In the genomic region with DNA sequence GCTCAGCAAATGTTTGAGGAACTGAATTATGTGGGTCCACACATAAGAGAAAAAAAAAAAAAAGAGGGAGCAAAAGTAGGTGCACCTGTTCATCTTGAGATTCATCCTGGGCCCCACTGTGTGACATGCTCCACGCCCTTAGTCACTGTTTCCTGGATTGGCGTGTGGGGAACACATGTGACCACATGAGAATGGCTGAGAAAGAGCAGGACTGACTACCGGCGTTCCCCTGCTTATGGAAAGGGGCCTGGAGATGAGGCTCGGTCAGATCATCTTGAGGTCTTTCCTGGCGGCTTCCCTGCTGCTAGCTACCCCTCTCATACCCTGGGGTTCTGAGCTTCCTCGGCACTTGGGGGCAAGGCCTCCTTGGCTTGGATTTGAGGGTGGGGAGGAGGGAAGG, we compare ENCODE assay signal across 10 cellular contexts. TPM values are rescaled to one million over a fixed set of nuclear protein-coding genes. Genes with fewer than 3 reads are reported as not detected.
DNase-seq lines count a peak whose midpoint lies in the region; ATAC-seq, FAIRE-seq and TF ChIP-seq lines count a peak whose summit lies in the region.
"Had no signal": no experiment of that assay in that cellular context is flagged by ENCODE, and none has a peak within 500 bp of the region (broad histone marks: within the 10 kb centered on the region; RNA-seq: fewer than 3 reads in every experiment).

No MANE protein-coding gene starts in this region.

- H3K9ac ChIP-seq in keratinocyte (ENCODE audit: control insufficient read depth, extremely low read depth, insufficient read depth, low read length): no peak overlapping the region

- H3K9me3 ChIP-seq in keratinocyte (ENCODE audit: control insufficient read depth, low read depth, low read length): no peaks in the 10 kb centered on the region

- H3K4me3 ChIP-seq in keratinocyte (ENCODE audit: control insufficient read depth in 2 of 3, extremely low read depth in 1 of 3, insufficient read depth in 2 of 3, low read depth in 1 of 3, low read length in 3 of 3): peak overlapping the region in 1 of 3 experiments; percentile 5

- dilution Hi-C loops in keratinocyte (cut with MboI; ENCODE audit: extremely low pct_ligation_motif_present, low sequenced_read_pairs): no loop called here

- peak overlapping the region; percentile 92 for H3K4me2 ChIP-seq in keratinocyte (ENCODE audit: control insufficient read depth, extremely low read depth, insufficient read depth, low read depth, low read length)

- POLR2A ChIA-PET in activated CD4-positive, alpha-beta T cell treated with anti-CD3 and anti-CD28 coated beads for 36 hours (lab: Charles Lee): interaction anchor here (0.7 kb wide), 2 partner anchors 167 to 313 kb away, joined by 3 read pairs; no protein-coding TSS in a partner anchor
- POLR2A ChIA-PET in activated CD4-positive, alpha-beta memory T cell treated with anti-CD3 and anti-CD28 coated beads for 36 hours (lab: Charles Lee): interaction anchor here (1.2 kb wide), 1 partner anchor 195 kb away, joined by 3 read pairs; the partner anchor contains the start of gene NUBP1

- H4K20me1 ChIP-seq in keratinocyte (ENCODE audit: control insufficient read depth, extremely low read depth, insufficient read depth, low read length): peaks cover 33% of the 10 kb centered on the region

- intact Hi-C loops in activated CD4-positive, alpha-beta T cell treated with anti-CD3 and anti-CD28 coated beads for 36 hours (cut with DNase I, micrococcal nuclease): no loop called here
- intact Hi-C loops in activated CD4-positive, alpha-beta memory T cell treated with anti-CD3 and anti-CD28 coated beads for 36 hours (cut with micrococcal nuclease): loop anchor here (2.0 kb wide), 1 partner anchor 68 kb away; no protein-coding TSS in a partner anchor

- FAIRE-seq in keratinocyte (lab: Jason Lieb, UNC): no peak

- peaks cover 77% of the 10 kb centered on the region for H3K79me2 ChIP-seq in keratinocyte (ENCODE audit: control insufficient read depth, insufficient read depth, low read length)

- CTCF ChIA-PET in activated CD4-positive, alpha-beta T cell treated with anti-CD3 and anti-CD28 coated beads for 36 hours (lab: Charles Lee): no interaction called here
- CTCF ChIA-PET in activated CD4-positive, alpha-beta memory T cell treated with anti-CD3 and anti-CD28 coated beads for 36 hours (lab: Charles Lee): interaction anchor here (1.6 to 2.6 kb wide), 2 partner anchors 16 to 423 kb away, joined by 4 to 11 read pairs; no protein-coding TSS in a partner anchor

- H3K27ac Mint-ChIP-seq in activated CD4-positive, alpha-beta T cell treated with anti-CD3 and anti-CD28 coated beads for 36 hours: peak overlapping the region; percentile 75
- peak overlapping the region; percentile 64 for H3K27ac Mint-ChIP-seq in activated CD4-positive, alpha-beta memory T cell treated with anti-CD3 and anti-CD28 coated beads for 36 hours
- peak overlapping the region; percentile 80 for H3K27ac Mint-ChIP-seq in stimulated activated effector memory CD8-positive, alpha-beta T cell treated with anti-CD3 and anti-CD28 coated beads, Interleukin-12 subunit alpha, Interleukin-12 subunit beta, amount 100 ng/mL, for 72 hours

- peaks cover 5% of the 10 kb centered on the region for H3K9me1 ChIP-seq in keratinocyte (ENCODE audit: control insufficient read depth, extremely low read depth, insufficient read depth, low read length)

- peaks cover 41% of the 10 kb centered on the region for H3K36me3 Mint-ChIP-seq in activated CD4-positive, alpha-beta T cell treated with anti-CD3 and anti-CD28 coated beads for 36 hours (ENCODE audit: low read depth)
- peaks cover 17% of the 10 kb centered on the region for H3K36me3 Mint-ChIP-seq in activated CD4-positive, alpha-beta memory T cell treated with anti-CD3 and anti-CD28 coated beads for 36 hours
- peaks cover 55% of the 10 kb centered on the region for H3K36me3 Mint-ChIP-seq in stimulated activated effector memory CD8-positive, alpha-beta T cell treated with anti-CD3 and anti-CD28 coated beads, Interleukin-12 subunit alpha, Interleukin-12 subunit beta, amount 100 ng/mL, for 72 hours

- H3K27me3 ChIP-seq in keratinocyte (ENCODE audit: control insufficient read depth, extremely low read depth, insufficient read depth, low read length): no peaks in the 10 kb centered on the region

- H3K4me1 ChIP-seq in keratinocyte (ENCODE audit: control insufficient read depth, extremely low read depth, insufficient read depth, low read length): peaks cover 33% of the 10 kb centered on the region

- peaks cover 10 to 27% of the 10 kb centered on the region in 2 experiments for H3K36me3 ChIP-seq in keratinocyte (ENCODE audit: control insufficient read depth in 2 of 2, extremely low read depth in 1 of 2, insufficient read depth in 2 of 2, low read length in 2 of 2)

- peak; percentile 77 for DNase-seq in activated CD4-positive, alpha-beta T cell treated with anti-CD3 and anti-CD28 coated beads for 36 hours
- DNase-seq in activated CD4-positive, alpha-beta T cell treated with anti-CD3 and anti-CD28 coated beads for 1 hour: no peak
- peak; percentile 82 for DNase-seq in activated CD4-positive, alpha-beta memory T cell treated with anti-CD3 and anti-CD28 coated beads for 36 hours
- DNase-seq in keratinocyte (ENCODE audit: low read depth, low spot score): no peak
- peak in 1 of 2 donors; percentile 21 for DNase-seq in stimulated activated effector memory CD8-positive, alpha-beta T cell treated with anti-CD3 and anti-CD28 coated beads, Interleukin-12 subunit alpha, Interleukin-12 subunit beta, amount 100 ng/mL, for 72 hours (ENCODE audit: low spot score in 2 of 2)
- DNase-seq in EL: no peak
- DNase-seq in NCI-H748 treated with DMSO at 0.1 percent for 48 hours (lab: John Stamatoyannopoulos, UW): no peak
- DNase-seq in NCI-H187 (lab: John Stamatoyannopoulos, UW): no peak
- DNase-seq: NCI-H1105, SHP77 had no signal

- no peaks in the 10 kb centered on the region for H3K27me3 Mint-ChIP-seq in activated CD4-positive, alpha-beta T cell treated with anti-CD3 and anti-CD28 coated beads for 36 hours
- no peaks in the 10 kb centered on the region for H3K27me3 Mint-ChIP-seq in activated CD4-positive, alpha-beta memory T cell treated with anti-CD3 and anti-CD28 coated beads for 36 hours

- H3K9me3 Mint-ChIP-seq in activated CD4-positive, alpha-beta T cell treated with anti-CD3 and anti-CD28 coated beads for 36 hours (ENCODE audit: low read depth): no peaks in the 10 kb centered on the region
- no peaks in the 10 kb centered on the region for H3K9me3 Mint-ChIP-seq in activated CD4-positive, alpha-beta memory T cell treated with anti-CD3 and anti-CD28 coated beads for 36 hours
- no peaks in the 10 kb centered on the region for H3K9me3 Mint-ChIP-seq in stimulated activated effector memory CD8-positive, alpha-beta T cell treated with anti-CD3 and anti-CD28 coated beads, Interleukin-12 subunit alpha, Interleukin-12 subunit beta, amount 100 ng/mL, for 72 hours

- TF ChIP-seq CTCF in keratinocyte (optimal IDR thresholded peaks at IDR 0.05 in 1 of 3, IDR thresholded peaks at IDR 0.05 in 1 of 3, conservative IDR thresholded peaks at IDR 0.05 in 1 of 3; ENCODE audit: extremely low read depth in 1 of 3, insufficient read depth in 2 of 3, low read length in 3 of 3): no peak

- ATAC-seq in activated CD4-positive, alpha-beta T cell treated with anti-CD3 and anti-CD28 coated beads for 36 hours: peak; percentile 47
- peak; percentile 53 for ATAC-seq in stimulated activated effector memory CD8-positive, alpha-beta T cell treated with anti-CD3 and anti-CD28 coated beads, Interleukin-12 subunit alpha, Interleukin-12 subunit beta, amount 100 ng/mL, for 72 hours

- peaks cover 73% of the 10 kb centered on the region for H3K4me1 Mint-ChIP-seq in activated CD4-positive, alpha-beta T cell treated with anti-CD3 and anti-CD28 coated beads for 36 hours
- H3K4me1 Mint-ChIP-seq in activated CD4-positive, alpha-beta memory T cell treated with anti-CD3 and anti-CD28 coated beads for 36 hours (ENCODE audit: low read depth): peaks cover 74% of the 10 kb centered on the region
- peaks cover 86% of the 10 kb centered on the region for H3K4me1 Mint-ChIP-seq in stimulated activated effector memory CD8-positive, alpha-beta T cell treated with anti-CD3 and anti-CD28 coated beads, Interleukin-12 subunit alpha, Interleukin-12 subunit beta, amount 100 ng/mL, for 72 hours

- peak overlapping the region; percentile 95 for H3K4me3 Mint-ChIP-seq in activated CD4-positive, alpha-beta T cell treated with anti-CD3 and anti-CD28 coated beads for 36 hours
- peak overlapping the region; percentile 92 for H3K4me3 Mint-ChIP-seq in activated CD4-positive, alpha-beta memory T cell treated with anti-CD3 and anti-CD28 coated beads for 36 hours
- peak overlapping the region; percentile 79 for H3K4me3 Mint-ChIP-seq in stimulated activated effector memory CD8-positive, alpha-beta T cell treated with anti-CD3 and anti-CD28 coated beads, Interleukin-12 subunit alpha, Interleukin-12 subunit beta, amount 100 ng/mL, for 72 hours

- no peak overlapping the region for H3K27ac ChIP-seq in keratinocyte (ENCODE audit: control insufficient read depth, insufficient read depth, low read length)

- no peak overlapping the region for H2AFZ ChIP-seq in keratinocyte (ENCODE audit: control insufficient read depth, low read length)

RNA-seq across cellular contexts. Expression of gene DEXI, which starts 3.9 kb away (rescaled TPM):
- 10 to 100 TPM; 33.8 to 34.9 TPM for total RNA-seq in activated CD4-positive, alpha-beta T cell treated with anti-CD3 and anti-CD28 coated beads for 36 hours
- total RNA-seq in activated CD4-positive, alpha-beta memory T cell treated with anti-CD3 and anti-CD28 coated beads for 36 hours: 10 to 100 TPM; 35.1 to 38.2 TPM
- polyA plus RNA-seq in keratinocyte: 25.9 to 51.8 TPM (median 32.5 TPM) in 3 replicates
- polyA plus RNA-seq in keratinocyte (2011; ENCODE audit: low read depth): 6.2 TPM
- 57.6 and 76.6 TPM in 2 replicates for polyA plus RNA-seq in keratinocyte (2011; cell fraction: cytosol; rRNA removed)
- 33.9 and 44.4 TPM in 2 replicates for polyA plus RNA-seq in keratinocyte (2011; cell fraction: nucleus; rRNA removed)
- polyA plus RNA-seq in keratinocyte (2012; ENCODE audit: low replicate concordance): 27.1 and 40.9 TPM in 2 replicates
- 37.2 to 80.4 TPM (median 58.4 TPM) in 3 replicates for polyA minus RNA-seq in keratinocyte
- polyA minus RNA-seq in keratinocyte (2011; cell fraction: cytosol; rRNA and poly(A)+ RNA removed): 73.3 TPM
- 12.8 and 14.9 TPM in 2 replicates for polyA minus RNA-seq in keratinocyte (2011; cell fraction: nucleus; rRNA and poly(A)+ RNA removed)

RNA-seq across cellular contexts. Expression of gene CLEC16A, which starts 6.0 kb away (rescaled TPM):
- total RNA-seq in activated CD4-positive, alpha-beta T cell treated with anti-CD3 and anti-CD28 coated beads for 36 hours: 10 to 100 TPM; 23.5 to 25.4 TPM
- total RNA-seq in activated CD4-positive, alpha-beta memory T cell treated with anti-CD3 and anti-CD28 coated beads for 36 hours: 10 to 100 TPM; 25.5 to 26.7 TPM
- 8.5 to 14.6 TPM (median 9.5 TPM) in 3 replicates for polyA plus RNA-seq in keratinocyte
- 21.1 TPM for polyA plus RNA-seq in keratinocyte (2011; ENCODE audit: low read depth)
- 12.1 and 13.6 TPM in 2 replicates for polyA plus RNA-seq in keratinocyte (2011; cell fraction: cytosol; rRNA removed)
- 24.2 and 28.2 TPM in 2 replicates for polyA plus RNA-seq in keratinocyte (2011; cell fraction: nucleus; rRNA removed)
- 12.7 and 15.2 TPM in 2 replicates for polyA plus RNA-seq in keratinocyte (2012; ENCODE audit: low replicate concordance)
- 25.7 to 41.6 TPM (median 40.4 TPM) in 3 replicates for polyA minus RNA-seq in keratinocyte
- 27.4 TPM for polyA minus RNA-seq in keratinocyte (2011; cell fraction: cytosol; rRNA and poly(A)+ RNA removed)
- polyA minus RNA-seq in keratinocyte (2011; cell fraction: nucleus; rRNA and poly(A)+ RNA removed): 20.9 and 35.0 TPM in 2 replicates

Comparison
In these comparisons a context has a peak if more than half of its experiments do, and no peak if none do; other contexts are left out.
1. DNase-seq: peak in activated CD4-positive, alpha-beta T cell treated with anti-CD3 and anti-CD28 coated beads for 36 hours (single experiment) and activated CD4-positive, alpha-beta memory T cell treated with anti-CD3 and anti-CD28 coated beads for 36 hours (single experiment); none in activated CD4-positive, alpha-beta T cell treated with anti-CD3 and anti-CD28 coated beads for 1 hour (single experiment), keratinocyte (single experiment), EL (single experiment), NCI-H748 treated with DMSO at 0.1 percent for 48 hours (single experiment) and NCI-H187 (0 of 2).
2. Peak in every context shown above with its lines, with median percentiles within 50 percentile points of each other: H3K27ac Mint-ChIP-seq and H3K4me3 Mint-ChIP-seq.